Comparison of ENCODE assay signal across 8 cellular contexts in the genomic region with DNA sequence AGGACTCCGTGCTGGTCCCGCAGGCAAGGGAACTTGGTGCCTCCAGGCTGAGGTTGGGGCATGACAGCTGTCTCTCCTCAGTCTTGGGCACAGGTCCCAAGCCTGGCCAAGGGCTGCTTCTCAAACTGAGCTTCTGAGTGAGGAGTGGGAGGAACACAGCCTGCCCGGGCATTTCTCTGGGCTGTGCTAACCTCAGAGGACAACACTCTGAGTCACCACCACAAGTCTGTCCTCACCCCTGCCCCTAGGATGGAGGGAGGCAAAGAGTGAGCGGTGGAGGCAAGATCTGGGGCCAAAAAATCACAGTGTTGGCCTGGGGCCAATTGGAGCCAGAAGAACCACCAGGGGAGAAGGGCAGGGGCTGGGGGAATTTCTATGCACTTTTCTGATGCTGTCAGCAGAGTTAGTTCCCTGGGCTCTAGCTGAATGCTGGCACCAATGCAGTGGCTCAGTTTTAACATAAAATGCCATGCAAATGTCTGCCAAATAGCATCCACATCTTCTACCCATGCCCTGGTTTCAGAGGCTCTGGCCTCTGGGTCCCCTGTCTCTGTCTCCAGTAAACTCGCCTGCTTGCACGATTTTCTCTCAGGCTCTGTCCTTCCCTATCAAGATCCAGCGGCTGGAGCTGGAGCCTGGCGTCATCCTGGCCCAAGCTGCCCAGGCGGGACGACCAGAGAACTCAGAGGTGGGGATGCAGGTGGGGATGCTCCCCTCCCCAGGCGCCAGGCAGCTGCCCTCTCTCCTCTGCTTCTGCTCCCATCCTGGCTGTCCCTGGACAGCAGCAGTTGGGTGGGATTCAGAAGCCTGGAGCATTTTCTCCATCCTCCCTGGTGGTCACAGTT. TPM values are rescaled to one million over a fixed set of nuclear protein-coding genes. Genes with fewer than 3 reads are reported as not detected.
DNase-seq lines count a peak whose midpoint lies in the region; ATAC-seq and TF ChIP-seq lines count a peak whose summit lies in the region.

No MANE protein-coding gene starts in this region.

- H3K9me3 ChIP-seq in heart left ventricle, result no peaks in the 10 kb centered on the region

- peaks cover 0 to 4% (median 0%) of the 10 kb centered on the region in 9 donors for H3K27me3 ChIP-seq in heart left ventricle

- peaks cover 58% of the 10 kb centered on the region for H3K27me3 Mint-ChIP-seq in stimulated activated naive CD8-positive, alpha-beta T cell treated with anti-CD3 and anti-CD28 coated beads, Interleukin-15, amount 100 ng/mL, for 72 hours

- peaks cover 21% of the 10 kb centered on the region for H3K4me1 Mint-ChIP-seq in stimulated activated naive CD8-positive, alpha-beta T cell treated with anti-CD3 and anti-CD28 coated beads, Interleukin-15, amount 100 ng/mL, for 72 hours

- TF ChIP-seq CTCF in heart left ventricle (IDR thresholded peaks at IDR 0.05), result no peak
- no peak for TF ChIP-seq CTCF in GM13977 (IDR thresholded peaks at IDR 0.05; ENCODE audit: extremely low read depth, insufficient read depth, missing control alignments)

- peaks cover 17 to 49% (median 27%) of the 10 kb centered on the region in 12 donors for H3K4me1 ChIP-seq in heart left ventricle

- no peaks in the 10 kb centered on the region for H3K9me3 Mint-ChIP-seq in stimulated activated naive CD8-positive, alpha-beta T cell treated with anti-CD3 and anti-CD28 coated beads, Interleukin-15, amount 100 ng/mL, for 72 hours

- ATAC-seq in heart left ventricle, result peak in 3 of 4 donors; percentile 36 to 64 (median 53)
- ATAC-seq in stimulated activated naive CD8-positive, alpha-beta T cell treated with anti-CD3 and anti-CD28 coated beads, Interleukin-15, amount 100 ng/mL, for 72 hours, result peak; percentile 80
- ATAC-seq in HG03457 (IDR thresholded peaks at IDR 0.05; ENCODE audit: unreplicated experiment), result no peak

- in situ Hi-C loops in GM13977 (cut with MboI; ENCODE audit: low pct_unique_long_range_greater_than_20kb, low sequenced_read_pairs, unreplicated experiment), result no loop called here

- H3K4me3 Mint-ChIP-seq in stimulated activated naive CD8-positive, alpha-beta T cell treated with anti-CD3 and anti-CD28 coated beads, Interleukin-15, amount 100 ng/mL, for 72 hours, result no peak overlapping the region

- intact Hi-C loops in heart left ventricle (cut with DNase I), result loop anchor here in 1 of 10 donors (1.0 kb wide), 1 partner anchor 32 kb away; no protein-coding TSS in a partner anchor

- DNase-seq in NCI-H345 (lab: John Stamatoyannopoulos, UW) (peak; percentile 27), NCI-H345 treated with DMSO at 0.1 percent for 48 hours (lab: John Stamatoyannopoulos, UW; ENCODE audit: unreplicated experiment) (no peak), SW480 (ENCODE audit: low spot score) (peak; percentile 61), heart left ventricle (peak in 3 of 5 donors; percentile 57 to 69 (median 59)), AML-193 (lab: John Stamatoyannopoulos, UW) (no peak), GM13977 (ENCODE audit: low spot score) (no peak)
- DNase-seq in stimulated activated naive CD8-positive, alpha-beta T cell treated with anti-CD3 and anti-CD28 coated beads, Interleukin-15, amount 100 ng/mL, for 72 hours, result peak; percentile 27 to 28

- H3K36me3 ChIP-seq in heart left ventricle, result no peaks in the 10 kb centered on the region

- H3K27ac Mint-ChIP-seq in stimulated activated naive CD8-positive, alpha-beta T cell treated with anti-CD3 and anti-CD28 coated beads, Interleukin-15, amount 100 ng/mL, for 72 hours, result no peak overlapping the region

- no peak for TF ChIP-seq POLR2A in heart left ventricle (IDR thresholded peaks at IDR 0.05)

- no peak overlapping the region for H3K4me3 ChIP-seq in heart left ventricle

- 44 to 52% (median 47%) methylated on average over 9 to 11 of the region's 11 CpGs for WGBS in heart left ventricle, 4 donors

- H3K27ac ChIP-seq in heart left ventricle, result peak overlapping the region in 8 of 12 donors; percentile 6 to 83 (median 35)

RNA-seq across cellular contexts. Expression of a gene that starts 11.0 kb away (rescaled TPM):
- 100 to 1,000 TPM; 106 to 198 (median 141) TPM for total RNA-seq in heart left ventricle
- 100 to 1,000 TPM in 1 of 2 donors, 10 to 100 TPM in 1; 62.5 to 147 TPM for polyA plus RNA-seq in heart left ventricle

RNA-seq across cellular contexts. Expression of a gene that starts 37.6 kb away (rescaled TPM):
- under 1 TPM in 1 of 9 donors, not detected in 8; 0.27 TPM for total RNA-seq in heart left ventricle
- not detected for polyA plus RNA-seq in heart left ventricle

Comparison
In these comparisons a context has a peak if more than half of its experiments do, and no peak if none do; other contexts are left out.
1. DNase-seq: peak in NCI-H345 (single experiment), SW480 (single experiment), heart left ventricle (3 of 5) and stimulated activated naive CD8-positive, alpha-beta T cell treated with anti-CD3 and anti-CD28 coated beads, Interleukin-15, amount 100 ng/mL, for 72 hours (2 of 2); none in NCI-H345 treated with DMSO at 0.1 percent for 48 hours (single experiment), AML-193 (0 of 2) and GM13977 (single experiment).